ENCODE assay signal across 33 cellular contexts in genomic region chr22:34781676-34782075, GRCh38.
"Had no signal": no experiment of that assay in that cellular context is flagged by ENCODE, and none has a peak within 500 bp of the region (broad histone marks: within the 10 kb centered on the region; RNA-seq: fewer than 3 reads in every experiment).

No MANE protein-coding gene starts in this region.

- H3K4me3 Mint-ChIP-seq: activated CD4-positive, alpha-beta memory T cell treated with anti-CD3 and anti-CD28 coated beads for 36 hours; activated CD4-positive, alpha-beta T cell treated with anti-CD3 and anti-CD28 coated beads for 36 hours; activated CD4-positive, alpha-beta T cell treated with anti-CD3 and anti-CD28 coated beads, Interleukin-2, amount 10 ng/mL, durations not matched to agents 24 days and 14 days; activated CD8-positive, alpha-beta memory T cell treated with anti-CD3 and anti-CD28 coated beads, Interleukin-2, amount 10 ng/mL, durations not matched to agents 7 days and 5 days; activated CD8-positive, alpha-beta T cell treated with anti-CD3 and anti-CD28 coated beads, Interleukin-2, amount 10 ng/mL, durations not matched to agents 7 days and 5 days; activated naive CD4-positive, alpha-beta T cell treated with anti-CD3 and anti-CD28 coated beads for 36 hours; activated naive CD4-positive, alpha-beta T cell treated with anti-CD3 and anti-CD28 coated beads, Interleukin-2, amount 50 U/mL, for 24 hours; activated naive CD8-positive, alpha-beta T cell treated with anti-CD3 and anti-CD28 coated beads for 36 hours; activated naive CD8-positive, alpha-beta T cell treated with anti-CD3 and anti-CD28 coated beads, Interleukin-2, amount 50 U/mL, for 24 hours; activated T-helper 1 cell treated with anti-CD3 and anti-CD28 coated beads, Interleukin-12 subunit alpha, Interleukin-12 subunit beta, Interleukin-2, Interleukin-4 antibody, amounts not matched to agents 30 ng/mL and 10 ng/mL and 1 ng/mL, durations not matched to agents 14 hours and 24 hours and 36 hours; T-helper 17 cell; T-helper 2 cell treated with Interferon-gamma antibody and Interleukin-4, amounts not matched to agents 5 μg/mL and 100 μg/mL, for 36 hours had no signal

- H3K27me3 ChIP-seq: adrenal gland, body of pancreas, esophagus squamous epithelium, gastroesophageal sphincter had no signal

- H3K4me1 Mint-ChIP-seq: activated CD4-positive, alpha-beta T cell treated with anti-CD3 and anti-CD28 coated beads for 36 hours; activated CD4-positive, alpha-beta T cell treated with anti-CD3 and anti-CD28 coated beads, Interleukin-2, amount 10 ng/mL, durations not matched to agents 24 days and 14 days; activated CD8-positive, alpha-beta memory T cell treated with anti-CD3 and anti-CD28 coated beads, Interleukin-2, amount 10 ng/mL, durations not matched to agents 7 days and 5 days; activated naive CD4-positive, alpha-beta T cell treated with anti-CD3 and anti-CD28 coated beads, Interleukin-2, amount 50 U/mL, for 24 hours; activated naive CD8-positive, alpha-beta T cell treated with anti-CD3 and anti-CD28 coated beads for 36 hours; activated naive CD8-positive, alpha-beta T cell treated with anti-CD3 and anti-CD28 coated beads, Interleukin-2, amount 50 U/mL, for 24 hours; T-helper 17 cell had no signal

- H3K27me3 Mint-ChIP-seq: activated CD4-positive, alpha-beta T cell treated with anti-CD3 and anti-CD28 coated beads, Interleukin-2, amount 10 ng/mL, durations not matched to agents 24 days and 14 days; activated CD8-positive, alpha-beta memory T cell treated with anti-CD3 and anti-CD28 coated beads, Interleukin-2, amount 10 ng/mL, durations not matched to agents 7 days and 5 days; activated naive CD4-positive, alpha-beta T cell treated with anti-CD3 and anti-CD28 coated beads, Interleukin-2, amount 50 U/mL, for 24 hours; activated naive CD8-positive, alpha-beta T cell treated with anti-CD3 and anti-CD28 coated beads, Interleukin-2, amount 50 U/mL, for 24 hours; T-helper 17 cell had no signal

- DNase-seq: activated CD4-positive, alpha-beta memory T cell treated with anti-CD3 and anti-CD28 coated beads for 36 hours; activated CD4-positive, alpha-beta T cell treated with anti-CD3 and anti-CD28 coated beads for 36 hours; activated CD4-positive, alpha-beta T cell treated with anti-CD3 and anti-CD28 coated beads, Interleukin-2, amount 10 ng/mL, durations not matched to agents 24 days and 14 days; activated CD4-positive, CD25-positive, alpha-beta regulatory T cell; activated CD4-positive, CD25-positive, alpha-beta regulatory T cell treated with anti-CD3 and anti-CD28 coated beads, Interleukin-2, amount 50 U/mL, for 72 hours; activated CD8-positive, alpha-beta memory T cell treated with anti-CD3 and anti-CD28 coated beads, Interleukin-2, amount 10 ng/mL, durations not matched to agents 7 days and 5 days; activated CD8-positive, alpha-beta memory T cell treated with anti-CD3 and anti-CD28 coated beads, Interleukin-2, amount 50 U/mL, for 4 hours; activated CD8-positive, alpha-beta T cell treated with anti-CD3 and anti-CD28 coated beads, Interleukin-2, amount 10 ng/mL, durations not matched to agents 7 days and 5 days; activated effector memory CD4-positive, alpha-beta T cell treated with anti-CD3 and anti-CD28 coated beads, Interleukin-2, amount 50 U/mL, for 16 hours; activated naive CD4-positive, alpha-beta T cell treated with anti-CD3 and anti-CD28 coated beads for 36 hours; activated naive CD8-positive, alpha-beta T cell treated with anti-CD3 and anti-CD28 coated beads for 36 hours; activated naive CD8-positive, alpha-beta T cell treated with anti-CD3 and anti-CD28 coated beads, Interleukin-2, amount 50 U/mL, for 24 hours; activated T-cell treated with anti-CD3 and anti-CD28 coated beads, Interleukin-2, amount 50 U/mL, for 1 hour; activated T-cell treated with anti-CD3 and anti-CD28 coated beads, Interleukin-2, amount 50 U/mL, for 48 hours; adrenal gland; amygdala; aorta; body of pancreas; caudate nucleus; cortex of kidney; dermis blood vessel endothelial cell; effector CD4-positive, alpha-beta T cell; esophagus squamous epithelium; foreskin melanocyte; heart right ventricle; T-helper 17 cell; T1000 had no signal

- H3K27ac ChIP-seq: adrenal gland, body of pancreas, epithelial cell of prostate, esophagus squamous epithelium, gastroesophageal sphincter, heart right ventricle had no signal

- H3K36me3 ChIP-seq: adrenal gland, esophagus squamous epithelium, gastroesophageal sphincter, heart right ventricle had no signal

- H3K36me3 Mint-ChIP-seq: activated CD4-positive, alpha-beta memory T cell treated with anti-CD3 and anti-CD28 coated beads for 36 hours; activated CD8-positive, alpha-beta memory T cell treated with anti-CD3 and anti-CD28 coated beads, Interleukin-2, amount 10 ng/mL, durations not matched to agents 7 days and 5 days; activated naive CD4-positive, alpha-beta T cell treated with anti-CD3 and anti-CD28 coated beads, Interleukin-2, amount 50 U/mL, for 24 hours; activated naive CD8-positive, alpha-beta T cell treated with anti-CD3 and anti-CD28 coated beads for 36 hours had no signal

- H3K9me3 ChIP-seq: adrenal gland, body of pancreas had no signal

- H3K27ac Mint-ChIP-seq: activated CD4-positive, alpha-beta memory T cell treated with anti-CD3 and anti-CD28 coated beads for 36 hours; activated CD4-positive, alpha-beta T cell treated with anti-CD3 and anti-CD28 coated beads for 36 hours; activated CD4-positive, alpha-beta T cell treated with anti-CD3 and anti-CD28 coated beads, Interleukin-2, amount 10 ng/mL, durations not matched to agents 24 days and 14 days; activated CD8-positive, alpha-beta memory T cell treated with anti-CD3 and anti-CD28 coated beads, Interleukin-2, amount 10 ng/mL, durations not matched to agents 7 days and 5 days; activated CD8-positive, alpha-beta T cell treated with anti-CD3 and anti-CD28 coated beads, Interleukin-2, amount 10 ng/mL, durations not matched to agents 7 days and 5 days; activated naive CD4-positive, alpha-beta T cell treated with anti-CD3 and anti-CD28 coated beads for 36 hours; activated naive CD4-positive, alpha-beta T cell treated with anti-CD3 and anti-CD28 coated beads, Interleukin-2, amount 50 U/mL, for 24 hours; activated naive CD8-positive, alpha-beta T cell treated with anti-CD3 and anti-CD28 coated beads for 36 hours; activated naive CD8-positive, alpha-beta T cell treated with anti-CD3 and anti-CD28 coated beads, Interleukin-2, amount 50 U/mL, for 24 hours; activated T-helper 1 cell treated with anti-CD3 and anti-CD28 coated beads, Interleukin-12 subunit alpha, Interleukin-12 subunit beta, Interleukin-2, Interleukin-4 antibody, amounts not matched to agents 30 ng/mL and 10 ng/mL and 1 ng/mL, durations not matched to agents 14 hours and 24 hours and 36 hours; activated T-helper 2 cell treated with anti-CD3 and anti-CD28 coated beads, Interferon-gamma antibody, Interleukin-2, Interleukin-4, amounts not matched to agents 10 μg/mL and 5 μg/mL and 100 μg/mL, durations not matched to agents 14 hours and 24 hours and 36 hours; T-helper 17 cell; T-helper 2 cell treated with Interferon-gamma antibody and Interleukin-4, amounts not matched to agents 5 μg/mL and 100 μg/mL, for 36 hours had no signal

- H3K4me3 ChIP-seq: adrenal gland, body of pancreas, esophagus squamous epithelium, gastroesophageal sphincter, heart right ventricle had no signal

- H3K4me1 ChIP-seq: adrenal gland, body of pancreas, esophagus squamous epithelium, gastroesophageal sphincter, heart right ventricle had no signal
